Comparison of ENCODE assay signal across 1 cellular context in the genomic region with DNA sequence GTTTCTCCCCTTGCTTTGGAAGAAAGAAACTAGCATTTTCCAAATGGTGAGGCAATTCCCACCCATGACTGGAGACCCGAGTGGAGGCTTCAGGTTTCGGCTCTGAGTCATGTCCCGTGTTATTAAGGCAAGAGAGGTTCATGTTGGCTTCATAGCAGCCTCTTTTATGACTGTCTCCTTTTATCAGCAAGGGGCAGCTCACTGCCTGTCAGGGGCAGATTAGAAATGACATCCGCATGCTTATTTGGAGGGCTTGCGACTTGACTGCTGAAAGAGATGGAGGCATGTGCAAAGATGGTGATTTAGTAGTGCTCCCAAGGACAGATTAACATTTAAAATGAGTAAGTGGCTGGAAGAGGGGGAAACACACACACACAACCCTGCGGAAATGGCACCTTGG.
TF ChIP-seq lines count a peak whose summit lies in the region.

No MANE protein-coding gene starts in this region.

TF ChIP-seq in IMR-90, 13 proteins besides CTCF, POLR2A, EP300 and RAD21:
- no peak for TF ChIP-seq FOS (IDR thresholded peaks at IDR 0.05; ENCODE audit: low read depth, low read length)
- no peak for TF ChIP-seq CEBPB (IDR thresholded peaks at IDR 0.05; ENCODE audit: low read depth, low read length)
- no peak for TF ChIP-seq ELK1 (IDR thresholded peaks at IDR 0.05; ENCODE audit: borderline replicate concordance, low read depth, low read length)
- no peak for TF ChIP-seq MXI1 (IDR thresholded peaks at IDR 0.05; ENCODE audit: borderline replicate concordance, low read depth, low read length)
- no peak for TF ChIP-seq NFE2L2 (IDR thresholded peaks at IDR 0.05; ENCODE audit: low read depth, low read length)
- TF ChIP-seq CHD1 (IDR thresholded peaks at IDR 0.05; ENCODE audit: low read depth, low read length): no peak
- TF ChIP-seq, protein P1, sequence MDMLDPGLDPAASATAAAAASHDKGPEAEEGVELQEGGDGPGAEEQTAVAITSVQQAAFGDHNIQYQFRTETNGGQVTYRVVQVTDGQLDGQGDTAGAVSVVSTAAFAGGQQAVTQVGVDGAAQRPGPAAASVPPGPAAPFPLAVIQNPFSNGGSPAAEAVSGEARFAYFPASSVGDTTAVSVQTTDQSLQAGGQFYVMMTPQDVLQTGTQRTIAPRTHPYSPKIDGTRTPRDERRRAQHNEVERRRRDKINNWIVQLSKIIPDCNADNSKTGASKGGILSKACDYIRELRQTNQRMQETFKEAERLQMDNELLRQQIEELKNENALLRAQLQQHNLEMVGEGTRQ (IDR thresholded peaks at IDR 0.05; ENCODE audit: low read depth, low read length): no peak
- TF ChIP-seq BHLHE40 (IDR thresholded peaks at IDR 0.05; ENCODE audit: low read depth, low read length): no peak
- TF ChIP-seq SMC3 (IDR thresholded peaks at IDR 0.05; ENCODE audit: low read depth, low read length): no peak
- no peak for TF ChIP-seq RCOR1 (IDR thresholded peaks at IDR 0.05; ENCODE audit: insufficient replicate concordance, low read length)
TF ChIP-seq in IMR-90: peak in this region for 0.
